Comparison of ENCODE assay signal across 1 cellular context in genomic region chr21:34947122-34947534, GRCh38.
TF ChIP-seq lines count a peak whose summit lies in the region.

No MANE protein-coding gene starts in this region.

TF ChIP-seq in K562, 482 proteins besides CTCF, POLR2A, EP300 and RAD21 (continued from another document):
- TF ChIP-seq, protein P1, sequence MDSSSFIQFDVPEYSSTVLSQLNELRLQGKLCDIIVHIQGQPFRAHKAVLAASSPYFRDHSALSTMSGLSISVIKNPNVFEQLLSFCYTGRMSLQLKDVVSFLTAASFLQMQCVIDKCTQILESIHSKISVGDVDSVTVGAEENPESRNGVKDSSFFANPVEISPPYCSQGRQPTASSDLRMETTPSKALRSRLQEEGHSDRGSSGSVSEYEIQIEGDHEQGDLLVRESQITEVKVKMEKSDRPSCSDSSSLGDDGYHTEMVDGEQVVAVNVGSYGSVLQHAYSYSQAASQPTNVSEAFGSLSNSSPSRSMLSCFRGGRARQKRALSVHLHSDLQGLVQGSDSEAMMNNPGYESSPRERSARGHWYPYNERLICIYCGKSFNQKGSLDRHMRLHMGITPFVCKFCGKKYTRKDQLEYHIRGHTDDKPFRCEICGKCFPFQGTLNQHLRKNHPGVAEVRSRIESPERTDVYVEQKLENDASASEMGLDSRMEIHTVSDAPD (CRISPR knock-in tag; IDR thresholded peaks at IDR 0.05): no peak
- TF ChIP-seq ZKSCAN8 (CRISPR knock-in tag; IDR thresholded peaks at IDR 0.05) (no peak), HDAC2 (IDR thresholded peaks at IDR 0.05) (no peak), CREB1 (IDR thresholded peaks at IDR 0.05) (no peak), CREB1 (CRISPR knock-in tag; IDR thresholded peaks at IDR 0.05) (no peak), PTBP1 (IDR thresholded peaks at IDR 0.05; ENCODE audit: low read depth, low read length) (no peak), FOXM1 (IDR thresholded peaks at IDR 0.05; ENCODE audit: low read depth) (no peak), FOXM1 (CRISPR knock-in tag; IDR thresholded peaks at IDR 0.05; ENCODE audit: low read depth) (no peak), TAF15 (IDR thresholded peaks at IDR 0.05; ENCODE audit: low read depth, low read length) (no peak), NFE2 (IDR thresholded peaks at IDR 0.05; ENCODE audit: low read depth) (no peak), ZNF197 (CRISPR knock-in tag; IDR thresholded peaks at IDR 0.05; ENCODE audit: low read depth) (no peak), POLR2H (tag; IDR thresholded peaks at IDR 0.05; ENCODE audit: low read depth) (no peak), MEIS2 (IDR thresholded peaks at IDR 0.05; ENCODE audit: partially characterized antibody) (no peak), POLR3G (IDR thresholded peaks at IDR 0.05; ENCODE audit: extremely low read depth, insufficient read length, insufficient replicate concordance) (no peak), MEF2D (tag; conservative IDR thresholded peaks at IDR 0.05; ENCODE audit: low read depth) (no peak)
- TF ChIP-seq, protein P2, sequence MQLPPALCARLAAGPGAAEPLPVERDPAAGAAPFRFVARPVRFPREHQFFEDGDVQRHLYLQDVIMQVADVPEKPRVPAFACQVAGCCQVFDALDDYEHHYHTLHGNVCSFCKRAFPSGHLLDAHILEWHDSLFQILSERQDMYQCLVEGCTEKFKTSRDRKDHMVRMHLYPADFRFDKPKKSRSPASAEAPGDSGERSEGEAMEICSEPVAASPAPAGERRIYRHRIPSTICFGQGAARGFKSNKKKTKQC (CRISPR knock-in tag; IDR thresholded peaks at IDR 0.05): no peak
- TF ChIP-seq, protein P3, sequence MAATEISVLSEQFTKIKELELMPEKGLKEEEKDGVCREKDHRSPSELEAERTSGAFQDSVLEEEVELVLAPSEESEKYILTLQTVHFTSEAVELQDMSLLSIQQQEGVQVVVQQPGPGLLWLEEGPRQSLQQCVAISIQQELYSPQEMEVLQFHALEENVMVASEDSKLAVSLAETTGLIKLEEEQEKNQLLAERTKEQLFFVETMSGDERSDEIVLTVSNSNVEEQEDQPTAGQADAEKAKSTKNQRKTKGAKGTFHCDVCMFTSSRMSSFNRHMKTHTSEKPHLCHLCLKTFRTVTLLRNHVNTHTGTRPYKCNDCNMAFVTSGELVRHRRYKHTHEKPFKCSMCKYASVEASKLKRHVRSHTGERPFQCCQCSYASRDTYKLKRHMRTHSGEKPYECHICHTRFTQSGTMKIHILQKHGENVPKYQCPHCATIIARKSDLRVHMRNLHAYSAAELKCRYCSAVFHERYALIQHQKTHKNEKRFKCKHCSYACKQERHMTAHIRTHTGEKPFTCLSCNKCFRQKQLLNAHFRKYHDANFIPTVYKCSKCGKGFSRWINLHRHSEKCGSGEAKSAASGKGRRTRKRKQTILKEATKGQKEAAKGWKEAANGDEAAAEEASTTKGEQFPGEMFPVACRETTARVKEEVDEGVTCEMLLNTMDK (IDR thresholded peaks at IDR 0.05; ENCODE audit: borderline replicate concordance, insufficient read depth, low read depth, low read length, poor library complexity, severe bottlenecking): no peak
